ENCODE assay signal across 1 cellular context in the genomic region with DNA sequence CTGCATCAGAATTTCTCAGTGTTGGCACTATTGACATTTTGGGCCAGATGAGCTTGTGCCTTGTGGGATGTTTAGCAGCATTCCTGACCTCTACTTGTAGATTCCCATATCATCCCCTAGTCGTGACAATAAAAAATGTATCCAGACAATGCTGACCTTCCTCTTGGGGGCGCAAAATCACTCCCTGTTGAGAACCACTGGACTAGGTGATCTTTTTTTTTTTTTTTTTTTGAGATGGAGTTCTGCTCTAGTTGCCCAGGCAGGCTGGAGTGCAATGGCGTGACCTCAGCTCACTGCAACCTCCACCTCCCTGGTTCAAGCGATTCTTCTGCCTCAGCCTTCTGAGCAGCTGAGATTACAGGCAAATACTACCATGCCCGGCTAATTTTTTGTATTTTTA.
TF ChIP-seq lines count a peak whose summit lies in the region.

No MANE protein-coding gene starts in this region.

TF ChIP-seq in H1, 55 proteins besides CTCF, POLR2A, EP300 and RAD21:
- TF ChIP-seq TAF7 (optimal IDR thresholded peaks at IDR 0.05; ENCODE audit: borderline replicate concordance, low read depth, low read length) (no peak), CBX8 (IDR thresholded peaks at IDR 0.05; ENCODE audit: borderline replicate concordance, low read depth, low read length) (no peak), KDM4A (IDR thresholded peaks at IDR 0.05; ENCODE audit: low read depth, low read length, severe bottlenecking) (no peak), ZNF274 (IDR thresholded peaks at IDR 0.05; ENCODE audit: borderline replicate concordance, extremely low read depth, low read length) (no peak), HDAC2 (IDR thresholded peaks at IDR 0.05; ENCODE audit: borderline replicate concordance in 1 of 2, low read depth in 2 of 2, low read length in 2 of 2) (no peak), NRF1 (IDR thresholded peaks at IDR 0.05; ENCODE audit: low read depth, low read length) (no peak), FOSL1 (IDR thresholded peaks at IDR 0.05; ENCODE audit: insufficient read depth, low read depth, low read length) (no peak), CEBPB (IDR thresholded peaks at IDR 0.05; ENCODE audit: low read depth, low read length) (no peak), JUND (IDR thresholded peaks at IDR 0.05; ENCODE audit: low read length) (no peak), SRF (IDR thresholded peaks at IDR 0.05; ENCODE audit: low read depth, low read length) (no peak)
- TF ChIP-seq, protein P1, sequence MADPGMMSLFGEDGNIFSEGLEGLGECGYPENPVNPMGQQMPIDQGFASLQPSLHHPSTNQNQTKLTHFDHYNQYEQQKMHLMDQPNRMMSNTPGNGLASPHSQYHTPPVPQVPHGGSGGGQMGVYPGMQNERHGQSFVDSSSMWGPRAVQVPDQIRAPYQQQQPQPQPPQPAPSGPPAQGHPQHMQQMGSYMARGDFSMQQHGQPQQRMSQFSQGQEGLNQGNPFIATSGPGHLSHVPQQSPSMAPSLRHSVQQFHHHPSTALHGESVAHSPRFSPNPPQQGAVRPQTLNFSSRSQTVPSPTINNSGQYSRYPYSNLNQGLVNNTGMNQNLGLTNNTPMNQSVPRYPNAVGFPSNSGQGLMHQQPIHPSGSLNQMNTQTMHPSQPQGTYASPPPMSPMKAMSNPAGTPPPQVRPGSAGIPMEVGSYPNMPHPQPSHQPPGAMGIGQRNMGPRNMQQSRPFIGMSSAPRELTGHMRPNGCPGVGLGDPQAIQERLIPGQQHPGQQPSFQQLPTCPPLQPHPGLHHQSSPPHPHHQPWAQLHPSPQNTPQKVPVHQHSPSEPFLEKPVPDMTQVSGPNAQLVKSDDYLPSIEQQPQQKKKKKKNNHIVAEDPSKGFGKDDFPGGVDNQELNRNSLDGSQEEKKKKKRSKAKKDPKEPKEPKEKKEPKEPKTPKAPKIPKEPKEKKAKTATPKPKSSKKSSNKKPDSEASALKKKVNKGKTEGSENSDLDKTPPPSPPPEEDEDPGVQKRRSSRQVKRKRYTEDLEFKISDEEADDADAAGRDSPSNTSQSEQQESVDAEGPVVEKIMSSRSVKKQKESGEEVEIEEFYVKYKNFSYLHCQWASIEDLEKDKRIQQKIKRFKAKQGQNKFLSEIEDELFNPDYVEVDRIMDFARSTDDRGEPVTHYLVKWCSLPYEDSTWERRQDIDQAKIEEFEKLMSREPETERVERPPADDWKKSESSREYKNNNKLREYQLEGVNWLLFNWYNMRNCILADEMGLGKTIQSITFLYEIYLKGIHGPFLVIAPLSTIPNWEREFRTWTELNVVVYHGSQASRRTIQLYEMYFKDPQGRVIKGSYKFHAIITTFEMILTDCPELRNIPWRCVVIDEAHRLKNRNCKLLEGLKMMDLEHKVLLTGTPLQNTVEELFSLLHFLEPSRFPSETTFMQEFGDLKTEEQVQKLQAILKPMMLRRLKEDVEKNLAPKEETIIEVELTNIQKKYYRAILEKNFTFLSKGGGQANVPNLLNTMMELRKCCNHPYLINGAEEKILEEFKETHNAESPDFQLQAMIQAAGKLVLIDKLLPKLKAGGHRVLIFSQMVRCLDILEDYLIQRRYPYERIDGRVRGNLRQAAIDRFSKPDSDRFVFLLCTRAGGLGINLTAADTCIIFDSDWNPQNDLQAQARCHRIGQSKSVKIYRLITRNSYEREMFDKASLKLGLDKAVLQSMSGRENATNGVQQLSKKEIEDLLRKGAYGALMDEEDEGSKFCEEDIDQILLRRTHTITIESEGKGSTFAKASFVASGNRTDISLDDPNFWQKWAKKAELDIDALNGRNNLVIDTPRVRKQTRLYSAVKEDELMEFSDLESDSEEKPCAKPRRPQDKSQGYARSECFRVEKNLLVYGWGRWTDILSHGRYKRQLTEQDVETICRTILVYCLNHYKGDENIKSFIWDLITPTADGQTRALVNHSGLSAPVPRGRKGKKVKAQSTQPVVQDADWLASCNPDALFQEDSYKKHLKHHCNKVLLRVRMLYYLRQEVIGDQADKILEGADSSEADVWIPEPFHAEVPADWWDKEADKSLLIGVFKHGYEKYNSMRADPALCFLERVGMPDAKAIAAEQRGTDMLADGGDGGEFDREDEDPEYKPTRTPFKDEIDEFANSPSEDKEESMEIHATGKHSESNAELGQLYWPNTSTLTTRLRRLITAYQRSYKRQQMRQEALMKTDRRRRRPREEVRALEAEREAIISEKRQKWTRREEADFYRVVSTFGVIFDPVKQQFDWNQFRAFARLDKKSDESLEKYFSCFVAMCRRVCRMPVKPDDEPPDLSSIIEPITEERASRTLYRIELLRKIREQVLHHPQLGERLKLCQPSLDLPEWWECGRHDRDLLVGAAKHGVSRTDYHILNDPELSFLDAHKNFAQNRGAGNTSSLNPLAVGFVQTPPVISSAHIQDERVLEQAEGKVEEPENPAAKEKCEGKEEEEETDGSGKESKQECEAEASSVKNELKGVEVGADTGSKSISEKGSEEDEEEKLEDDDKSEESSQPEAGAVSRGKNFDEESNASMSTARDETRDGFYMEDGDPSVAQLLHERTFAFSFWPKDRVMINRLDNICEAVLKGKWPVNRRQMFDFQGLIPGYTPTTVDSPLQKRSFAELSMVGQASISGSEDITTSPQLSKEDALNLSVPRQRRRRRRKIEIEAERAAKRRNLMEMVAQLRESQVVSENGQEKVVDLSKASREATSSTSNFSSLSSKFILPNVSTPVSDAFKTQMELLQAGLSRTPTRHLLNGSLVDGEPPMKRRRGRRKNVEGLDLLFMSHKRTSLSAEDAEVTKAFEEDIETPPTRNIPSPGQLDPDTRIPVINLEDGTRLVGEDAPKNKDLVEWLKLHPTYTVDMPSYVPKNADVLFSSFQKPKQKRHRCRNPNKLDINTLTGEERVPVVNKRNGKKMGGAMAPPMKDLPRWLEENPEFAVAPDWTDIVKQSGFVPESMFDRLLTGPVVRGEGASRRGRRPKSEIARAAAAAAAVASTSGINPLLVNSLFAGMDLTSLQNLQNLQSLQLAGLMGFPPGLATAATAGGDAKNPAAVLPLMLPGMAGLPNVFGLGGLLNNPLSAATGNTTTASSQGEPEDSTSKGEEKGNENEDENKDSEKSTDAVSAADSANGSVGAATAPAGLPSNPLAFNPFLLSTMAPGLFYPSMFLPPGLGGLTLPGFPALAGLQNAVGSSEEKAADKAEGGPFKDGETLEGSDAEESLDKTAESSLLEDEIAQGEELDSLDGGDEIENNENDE (IDR thresholded peaks at IDR 0.05; ENCODE audit: insufficient replicate concordance, low read length): no peak
- TF ChIP-seq, protein P2, sequence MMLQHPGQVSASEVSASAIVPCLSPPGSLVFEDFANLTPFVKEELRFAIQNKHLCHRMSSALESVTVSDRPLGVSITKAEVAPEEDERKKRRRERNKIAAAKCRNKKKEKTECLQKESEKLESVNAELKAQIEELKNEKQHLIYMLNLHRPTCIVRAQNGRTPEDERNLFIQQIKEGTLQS (IDR thresholded peaks at IDR 0.05; ENCODE audit: insufficient read depth, low read depth, low read length): no peak
